Comparison of ENCODE assay signal across 27 cellular contexts in the genomic region with DNA sequence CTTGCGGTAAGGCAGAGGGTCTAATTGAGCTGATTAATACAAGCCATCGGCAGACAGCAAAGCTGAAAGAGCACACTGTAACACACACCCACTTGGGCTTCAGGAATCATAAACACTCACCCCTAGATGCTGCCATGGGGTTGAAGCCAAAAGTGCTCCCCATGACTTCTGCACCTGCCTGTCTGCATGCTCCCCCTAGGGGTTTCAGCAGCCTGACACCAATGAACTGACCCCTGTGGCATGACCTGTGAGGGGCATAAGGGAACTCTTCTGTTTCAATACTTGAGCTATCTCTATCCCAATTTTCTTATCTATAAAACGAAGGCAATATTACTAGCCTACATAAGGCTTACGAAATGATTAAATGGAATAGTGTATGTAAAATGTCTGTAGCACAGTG. TPM values are rescaled to one million over a fixed set of nuclear protein-coding genes. Genes with fewer than 3 reads are reported as not detected.
"Had no signal": no experiment of that assay in that cellular context is flagged by ENCODE, and none has a peak within 500 bp of the region (broad histone marks: within the 10 kb centered on the region; RNA-seq: fewer than 3 reads in every experiment).

No MANE protein-coding gene starts in this region.

- H2AFZ ChIP-seq: parathyroid adenoma had no signal

- H3K4me3 Mint-ChIP-seq: naive thymus-derived CD8-positive, alpha-beta T cell; nephron; neural crest cell; stimulated activated memory B cell treated with anti-CD40 and anti-IgM and Interleukin-4, amounts not matched to agents 10 μg/mL and 1 μg/mL and 100 μg/mL, for 72 hours; stimulated activated naive CD8-positive, alpha-beta T cell treated with anti-CD3 and anti-CD28 coated beads, Interleukin-15, amount 100 ng/mL, for 72 hours; type B pancreatic cell had no signal

- H3K4me1 ChIP-seq: left ventricle myocardium inferior, parathyroid adenoma, right atrium auricular region, right lobe of liver, tibial nerve, uterus had no signal

- DNase-seq: hypothalamus; islet precursor cell; left ventricle myocardium inferior; midbrain; naive thymus-derived CD8-positive, alpha-beta T cell; occipital lobe; right lobe of liver; stimulated activated CD4-positive, alpha-beta T cell treated with anti-CD3 and anti-CD28 coated beads, Interleukin-1b, Interleukin-23, amount 100 ng/mL, for 48 hours; stimulated activated CD4-positive, alpha-beta T cell treated with anti-CD3 and anti-CD28 coated beads, Interleukin-2, amount 100 ng/mL, for 48 hours; stimulated activated CD4-positive, alpha-beta T cell treated with anti-CD3 and anti-CD28 coated beads, Interleukin-4, amount 100 ng/mL, for 4 hours; stimulated activated CD8-positive, alpha-beta memory T cell treated with anti-CD3 and anti-CD28 coated beads, Interleukin-4, amount 100 ng/mL, for 48 hours; stimulated activated naive CD4-positive, alpha-beta T cell treated with Interleukin-2 at 50 U/mL for 16 hours; stimulated activated naive CD8-positive, alpha-beta T cell treated with anti-CD3 and anti-CD28 coated beads, Interleukin-15, amount 100 ng/mL, for 72 hours; substantia nigra; uterus had no signal

- H3K27ac ChIP-seq: left ventricle myocardium inferior, neutrophil, parathyroid adenoma, right atrium auricular region, right lobe of liver, tibial nerve, uterus had no signal

- H3K4me1 Mint-ChIP-seq: naive thymus-derived CD8-positive, alpha-beta T cell; nephron; neural crest cell; stimulated activated memory B cell treated with anti-CD40 and anti-IgM and Interleukin-4, amounts not matched to agents 10 μg/mL and 1 μg/mL and 100 μg/mL, for 72 hours; stimulated activated naive CD8-positive, alpha-beta T cell treated with anti-CD3 and anti-CD28 coated beads, Interleukin-15, amount 100 ng/mL, for 72 hours had no signal

- H3K27me3 Mint-ChIP-seq: stimulated activated memory B cell treated with anti-CD40 and anti-IgM and Interleukin-4, amounts not matched to agents 10 μg/mL and 1 μg/mL and 100 μg/mL, for 72 hours; stimulated activated naive CD8-positive, alpha-beta T cell treated with anti-CD3 and anti-CD28 coated beads, Interleukin-15, amount 100 ng/mL, for 72 hours had no signal

- H3K9me3 ChIP-seq: left ventricle myocardium inferior, neutrophil, right atrium auricular region, right lobe of liver, tibial nerve, uterus had no signal

- H3K36me3 ChIP-seq: left ventricle myocardium inferior, neutrophil, right atrium auricular region, right lobe of liver, tibial nerve, uterus had no signal

- H3K36me3 Mint-ChIP-seq: naive thymus-derived CD8-positive, alpha-beta T cell; stimulated activated memory B cell treated with anti-CD40 and anti-IgM and Interleukin-4, amounts not matched to agents 10 μg/mL and 1 μg/mL and 100 μg/mL, for 72 hours; type B pancreatic cell had no signal

- H3K4me3 ChIP-seq: left ventricle myocardium inferior, lung, right atrium auricular region, right lobe of liver, smooth muscle cell, tibial nerve, uterus had no signal

- H3K27ac Mint-ChIP-seq: naive thymus-derived CD8-positive, alpha-beta T cell; nephron; stimulated activated memory B cell treated with anti-CD40 and anti-IgM and Interleukin-4, amounts not matched to agents 10 μg/mL and 1 μg/mL and 100 μg/mL, for 72 hours; stimulated activated naive CD8-positive, alpha-beta T cell treated with anti-CD3 and anti-CD28 coated beads, Interleukin-15, amount 100 ng/mL, for 72 hours; type B pancreatic cell had no signal

- H3K4me2 ChIP-seq: smooth muscle cell had no signal

- H3K79me2 ChIP-seq: parathyroid adenoma had no signal

- ATAC-seq: naive thymus-derived CD8-positive, alpha-beta T cell; right lobe of liver; stimulated activated memory B cell treated with anti-CD40 and anti-IgM and Interleukin-4, amounts not matched to agents 10 μg/mL and 1 μg/mL and 100 μg/mL, for 72 hours; stimulated activated naive CD8-positive, alpha-beta T cell treated with anti-CD3 and anti-CD28 coated beads, Interleukin-15, amount 100 ng/mL, for 72 hours had no signal

- H3K9ac ChIP-seq: parathyroid adenoma had no signal

- H3K27me3 ChIP-seq: neutrophil, right atrium auricular region, right lobe of liver, uterus had no signal

- H3K9me3 Mint-ChIP-seq: nephron; stimulated activated memory B cell treated with anti-CD40 and anti-IgM and Interleukin-4, amounts not matched to agents 10 μg/mL and 1 μg/mL and 100 μg/mL, for 72 hours; stimulated activated naive CD8-positive, alpha-beta T cell treated with anti-CD3 and anti-CD28 coated beads, Interleukin-15, amount 100 ng/mL, for 72 hours; type B pancreatic cell had no signal

RNA-seq across cellular contexts. Expression of gene IL13RA2, which starts 23.0 kb away (rescaled TPM):
- total RNA-seq: left ventricle myocardium inferior; mesenteric fat pad; naive thymus-derived CD8-positive, alpha-beta T cell; osteocyte; uterus had no signal
- polyA plus RNA-seq: naive thymus-derived CD8-positive, alpha-beta T cell had no signal
